8 cellular contexts compared by ENCODE assay signal in genomic region chr11:128172046-128172878, GRCh38.
DNase-seq lines count a peak whose midpoint lies in the region; ATAC-seq and FAIRE-seq lines count a peak whose summit lies in the region.

No MANE protein-coding gene starts in this region.

- no peaks in the 10 kb centered on the region for H3K4me1 Mint-ChIP-seq in central memory CD8-positive, alpha-beta T cell

- H3K9me3 Mint-ChIP-seq in central memory CD8-positive, alpha-beta T cell = no peaks in the 10 kb centered on the region

- H3K4me3 Mint-ChIP-seq in central memory CD8-positive, alpha-beta T cell = no peak overlapping the region

- H3K27ac Mint-ChIP-seq in central memory CD8-positive, alpha-beta T cell (ENCODE audit: low read depth) = no peak overlapping the region

- peak; percentile 64 for DNase-seq in NCI-H345 treated with DMSO at 0.1 percent for 48 hours (lab: John Stamatoyannopoulos, UW; ENCODE audit: unreplicated experiment)
- DNase-seq in central memory CD8-positive, alpha-beta T cell (ENCODE audit: low spot score in 2 of 2) = peak; percentile 74 to 83
- DNase-seq in kidney tubule cell (ENCODE audit: low spot score) = peak; percentile 79
- peak; percentile 87 for DNase-seq in stimulated activated CD4-positive, alpha-beta T cell treated with anti-CD3 and anti-CD28 coated beads, Interleukin-4, amount 100 ng/mL, for 1 hour

- H3K27me3 Mint-ChIP-seq in central memory CD8-positive, alpha-beta T cell = no peaks in the 10 kb centered on the region

- peaks cover 3% of the 10 kb centered on the region for H3K36me3 Mint-ChIP-seq in central memory CD8-positive, alpha-beta T cell (ENCODE audit: insufficient read depth)

- peak; percentile 37 for FAIRE-seq in G401.6 (lab: Jason Lieb, UNC)

- ATAC-seq in HG02981 (IDR thresholded peaks at IDR 0.05; ENCODE audit: unreplicated experiment) (peak; percentile 70), GM19023 (IDR thresholded peaks at IDR 0.05; ENCODE audit: unreplicated experiment) (no peak)
- peak; percentile 60 to 76 for ATAC-seq in activated CD4-positive, CD25-positive, alpha-beta regulatory T cell treated with anti-CD3 and anti-CD28 coated beads, Interleukin-2, amount 50 U/mL, for 24 hours
- ATAC-seq in central memory CD8-positive, alpha-beta T cell (replicated peaks; ENCODE audit: extremely low read depth, poor library complexity, severe bottlenecking) = peak; percentile 72
